8 cellular contexts compared by ENCODE assay signal in genomic region chr19:6424939-6425731, GRCh38. TPM values are rescaled to one million over a fixed set of nuclear protein-coding genes. Genes with fewer than 3 reads are reported as not detected.
DNase-seq lines count a peak whose midpoint lies in the region; ATAC-seq and TF ChIP-seq lines count a peak whose summit lies in the region.

No MANE protein-coding gene starts in this region.

- POLR2A ChIA-PET in OCI-LY7 (lab: Charles Lee) = interaction anchor here (0.5 to 1.2 kb wide), 4 partner anchors 9 to 650 kb away, joined by 3 to 5 read pairs (median 3); partner anchors contain the start of gene ALKBH7

- peaks cover 4 to 28% (median 16%) of the 10 kb centered on the region in 3 donors for H3K4me1 Mint-ChIP-seq in IgD-negative memory B cell

- peak overlapping the region; percentile 53; the same call in 1 of the 2 replicates for H2AFZ ChIP-seq in OCI-LY7 (ENCODE audit: low read length)

- peak overlapping the region; percentile 48 for H3K27ac ChIP-seq in OCI-LY7 (ENCODE audit: low read depth, low read length, poor library complexity, severe bottlenecking)

- CTCF ChIA-PET in OCI-LY7 (lab: Charles Lee; ENCODE audit: unreplicated experiment) = no interaction called here

- peak; percentile 82 for ATAC-seq in GM21576 (IDR thresholded peaks at IDR 0.05; ENCODE audit: unreplicated experiment)
- ATAC-seq in mucosa of descending colon = peak; percentile 92

- peaks cover 40% of the 10 kb centered on the region for H3K79me2 ChIP-seq in OCI-LY7 (ENCODE audit: insufficient read depth, low read depth, low read length)

- H3K27ac Mint-ChIP-seq in IgD-negative memory B cell = peak overlapping the region; percentile 76 to 99 (median 80)

- intact Hi-C loops in OCI-LY7 (cut with micrococcal nuclease; ENCODE audit: unreplicated experiment) = loop anchor here (2.0 to 10.0 kb wide), 3 partner anchors 36 to 260 kb away; partner anchors contain the start of gene ALKBH7
- intact Hi-C loops in mucosa of descending colon (cut with DNase I, micrococcal nuclease) = no loop called here

- peaks cover 24% of the 10 kb centered on the region for H4K20me1 ChIP-seq in OCI-LY7 (ENCODE audit: insufficient read depth, low read length)

- no peaks in the 10 kb centered on the region for H3K9me3 Mint-ChIP-seq in IgD-negative memory B cell

- peaks cover 26% of the 10 kb centered on the region for H3K4me1 ChIP-seq in OCI-LY7 (ENCODE audit: insufficient read depth, low read length, poor library complexity, severe bottlenecking)
- H3K4me1 ChIP-seq in mucosa of descending colon (ENCODE audit: low read depth) = peaks cover 19% of the 10 kb centered on the region

- H3K9me3 ChIP-seq in OCI-LY7 (ENCODE audit: low read length) = no peaks in the 10 kb centered on the region
- no peaks in the 10 kb centered on the region for H3K9me3 ChIP-seq in mucosa of descending colon

- TF ChIP-seq CTCF in OCI-LY7 (conservative IDR thresholded peaks at IDR 0.05; ENCODE audit: low read length) (no peak), epithelial cell of esophagus (IDR thresholded peaks at IDR 0.05; ENCODE audit: insufficient read depth, low read depth, low read length, missing control alignments) (no peak), mucosa of descending colon (IDR thresholded peaks at IDR 0.05) (peak; percentile 41)

- H3K4me3 Mint-ChIP-seq in IgD-negative memory B cell = peak overlapping the region; percentile 66 to 96 (median 87)

- H3K9me2 ChIP-seq in OCI-LY7 (ENCODE audit: insufficient read depth, low read length) = no peaks in the 10 kb centered on the region

- H3K4me2 ChIP-seq in OCI-LY7 (ENCODE audit: low read length) = peak overlapping the region; percentile 51

- H3K27me3 Mint-ChIP-seq in IgD-negative memory B cell = no peaks in the 10 kb centered on the region

- DNase-seq in DMS153 (lab: John Stamatoyannopoulos, UW) (peak; percentile 100), OCI-LY7 (ENCODE audit: low spot score) (peak; percentile 100), activated T-cell treated with anti-CD3 and anti-CD28 coated beads for 4 hours (peak; percentile 97), epithelial cell of esophagus (ENCODE audit: low read depth) (peak; percentile 100), mucosa of descending colon (peak; percentile 99 to 100 (median 99))
- DNase-seq in stimulated activated CD8-positive, alpha-beta memory T cell treated with anti-CD3 and anti-CD28 coated beads, Interleukin-4, amount 100 ng/mL, for 1 hour (ENCODE audit: low read depth in 2 of 2, low spot score in 1 of 2) = peak; percentile 93 to 98

- H3K36me3 ChIP-seq in OCI-LY7 (ENCODE audit: insufficient read depth, low read length) (peaks cover 33% of the 10 kb centered on the region), mucosa of descending colon (ENCODE audit: low read depth) (peaks cover 12% of the 10 kb centered on the region)

- H3K4me3 ChIP-seq in OCI-LY7 (ENCODE audit: low read depth, low read length, poor library complexity, severe bottlenecking) (peak overlapping the region; percentile 40), epithelial cell of esophagus (ENCODE audit: low read length) (peak overlapping the region; percentile 17), mucosa of descending colon (peak overlapping the region; percentile 61)

- BruUV-seq in OCI-LY7 (replicated peaks; lab: Mats Ljungman, UMichigan) = no TSS peak

- H3K36me3 Mint-ChIP-seq in IgD-negative memory B cell = no peaks in the 10 kb centered on the region

RNA-seq across cellular contexts. Expression of gene KHSRP, which starts 0.5 kb away (rescaled TPM):
- 18.7 TPM for polyA plus RNA-seq in IgD-negative memory B cell
- 255 and 271 TPM in 2 replicates for total RNA-seq in OCI-LY7 (2014; rRNA removed; shearing (Covaris generic))
- total RNA-seq in OCI-LY7 (2022) (468 and 499 TPM in 2 replicates), mucosa of descending colon (100 to 1,000 TPM; 187 to 241 (median 236) TPM)

RNA-seq across cellular contexts. Expression of gene SLC25A41, which starts 8.4 kb away (rescaled TPM):
- polyA plus RNA-seq in IgD-negative memory B cell = not detected
- not detected in 2 replicates for total RNA-seq in OCI-LY7 (2014; rRNA removed; shearing (Covaris generic))
- total RNA-seq in OCI-LY7 (2022) (not detected in 2 replicates), mucosa of descending colon (1 to 10 TPM in 1 of 3 donors, under 1 TPM in 2; 0.32 to 1.4 (median 0.43) TPM)

RNA-seq across cellular contexts. Expression of gene GTF2F1, which starts 32.2 kb away (rescaled TPM):
- 25.4 TPM for polyA plus RNA-seq in IgD-negative memory B cell
- total RNA-seq in OCI-LY7 (2014; rRNA removed; shearing (Covaris generic)) = 31.1 and 44.4 TPM in 2 replicates
- total RNA-seq in OCI-LY7 (2022) = 43.2 and 47.7 TPM in 2 replicates
- total RNA-seq in mucosa of descending colon = 10 to 100 TPM; 51.1 to 63.1 (median 59.1) TPM

RNA-seq across cellular contexts. Expression of gene SLC25A23, which starts 34.5 kb away (rescaled TPM):
- 28.2 TPM for polyA plus RNA-seq in IgD-negative memory B cell
- total RNA-seq in OCI-LY7 (2014; rRNA removed; shearing (Covaris generic)) = 48.4 and 50.9 TPM in 2 replicates
- total RNA-seq in OCI-LY7 (2022) (65.5 and 65.7 TPM in 2 replicates), mucosa of descending colon (100 to 1,000 TPM; 106 to 181 (median 116) TPM)

RNA-seq across cellular contexts. Expression of gene CRB3, which starts 38.9 kb away (rescaled TPM):
- 4.2 TPM for polyA plus RNA-seq in IgD-negative memory B cell
- 1.2 and 1.5 TPM in 2 replicates for total RNA-seq in OCI-LY7 (2014; rRNA removed; shearing (Covaris generic))
- total RNA-seq in OCI-LY7 (2022) = 2.3 and 2.9 TPM in 2 replicates
- total RNA-seq in mucosa of descending colon = 100 to 1,000 TPM in 1 of 3 donors, 10 to 100 TPM in 2; 49.9 to 139 (median 86.0) TPM

Comparison
In these comparisons a context has a peak if more than half of its experiments do, and no peak if none do; other contexts are left out.
1. Peak in every context shown above with its lines: DNase-seq, ATAC-seq, H3K4me3 ChIP-seq and H3K27ac ChIP-seq.